ENCODE assay signal across 1 cellular context in the genomic region with DNA sequence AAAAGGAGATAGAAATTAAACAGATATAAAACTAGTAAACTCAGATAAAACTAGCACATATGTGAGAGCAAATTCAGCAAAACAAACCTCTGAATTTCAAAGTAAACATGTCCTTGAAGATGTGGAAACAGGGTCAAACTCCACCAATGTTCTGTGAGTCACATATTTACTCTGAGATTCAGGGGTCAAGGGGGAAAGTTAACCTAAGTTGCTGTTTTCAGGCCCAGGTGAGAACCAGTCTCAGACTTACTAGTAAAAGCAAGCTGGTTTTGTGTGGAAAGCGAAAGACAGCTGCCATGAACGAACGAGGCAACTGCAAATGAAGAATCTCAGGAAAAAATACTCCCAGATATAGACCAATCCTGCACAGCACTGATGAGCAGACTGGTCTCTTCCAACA.
TF ChIP-seq lines count a peak whose summit lies in the region.

No MANE protein-coding gene starts in this region.

TF ChIP-seq in HepG2, 621 proteins besides CTCF, POLR2A, EP300 and RAD21 (continued from another document and continues in another):
- TF ChIP-seq ETV5 (CRISPR knock-in tag; IDR thresholded peaks at IDR 0.05; ENCODE audit: borderline replicate concordance) (peak; percentile 56; the same call in 1 of the 2 replicates), POLR2AphosphoS5 (IDR thresholded peaks at IDR 0.05; ENCODE audit: low read depth, low read length) (peak; percentile 49; the same call in 1 of the 2 replicates), DNMT3B (CRISPR knock-in tag; conservative IDR thresholded peaks at IDR 0.05) (no peak; the same call in 1 of the 2 replicates), ZFP82 (CRISPR knock-in tag; IDR thresholded peaks at IDR 0.05; ENCODE audit: borderline replicate concordance) (no peak), ZNF552 (CRISPR knock-in tag; IDR thresholded peaks at IDR 0.05; ENCODE audit: borderline replicate concordance) (no peak), CREB1 (IDR thresholded peaks at IDR 0.05) (peak; percentile 41; the same call in 1 of the 2 replicates), CREB1 (CRISPR knock-in tag; IDR thresholded peaks at IDR 0.05) (peak; percentile 76), DZIP1 (CRISPR knock-in tag; IDR thresholded peaks at IDR 0.05) (no peak), NR2F2 (IDR thresholded peaks at IDR 0.05; ENCODE audit: borderline replicate concordance, low read depth) (peak; percentile 99), NR2F6 (IDR thresholded peaks at IDR 0.05) (peak; percentile 100), NR2F6 (CRISPR knock-in tag; IDR thresholded peaks at IDR 0.05) (peak; percentile 100), ZC3H13 (CRISPR knock-in tag; IDR thresholded peaks at IDR 0.05) (no peak; the same call in 1 of the 2 replicates), ZNF253 (CRISPR knock-in tag; IDR thresholded peaks at IDR 0.05; ENCODE audit: borderline replicate concordance) (no peak), MZF1 (CRISPR knock-in tag; IDR thresholded peaks at IDR 0.05; ENCODE audit: borderline replicate concordance) (no peak), ZNF367 (CRISPR knock-in tag; IDR thresholded peaks at IDR 0.05; ENCODE audit: borderline replicate concordance) (no peak), ZFP36L1 (CRISPR knock-in tag; IDR thresholded peaks at IDR 0.05) (0 out of 2 replicates have a peak, but pooled peaks have one; percentile 49), KLF6 (CRISPR knock-in tag; IDR thresholded peaks at IDR 0.05) (0 out of 2 replicates have a peak, but pooled peaks have one; percentile 86), JUN (CRISPR knock-in tag; IDR thresholded peaks at IDR 0.05) (peak; percentile 98), TSC22D2 (CRISPR knock-in tag; IDR thresholded peaks at IDR 0.05; ENCODE audit: borderline replicate concordance) (peak; percentile 54; the same call in 1 of the 2 replicates), ZNF816 (CRISPR knock-in tag; IDR thresholded peaks at IDR 0.05; ENCODE audit: borderline replicate concordance) (peak; percentile 50; the same call in 1 of the 2 replicates), SPEN (CRISPR knock-in tag; IDR thresholded peaks at IDR 0.05; ENCODE audit: low read depth) (peak; percentile 59; the same call in 1 of the 2 replicates), TP53 (CRISPR knock-in tag; conservative IDR thresholded peaks at IDR 0.05) (peak; percentile 41; the same call in 1 of the 2 replicates), E2F1 (CRISPR knock-in tag; IDR thresholded peaks at IDR 0.05) (peak; percentile 15; the same call in 1 of the 2 replicates), CAMTA2 (CRISPR knock-in tag; IDR thresholded peaks at IDR 0.05; ENCODE audit: borderline replicate concordance) (no peak)
- TF ChIP-seq, protein P1, sequence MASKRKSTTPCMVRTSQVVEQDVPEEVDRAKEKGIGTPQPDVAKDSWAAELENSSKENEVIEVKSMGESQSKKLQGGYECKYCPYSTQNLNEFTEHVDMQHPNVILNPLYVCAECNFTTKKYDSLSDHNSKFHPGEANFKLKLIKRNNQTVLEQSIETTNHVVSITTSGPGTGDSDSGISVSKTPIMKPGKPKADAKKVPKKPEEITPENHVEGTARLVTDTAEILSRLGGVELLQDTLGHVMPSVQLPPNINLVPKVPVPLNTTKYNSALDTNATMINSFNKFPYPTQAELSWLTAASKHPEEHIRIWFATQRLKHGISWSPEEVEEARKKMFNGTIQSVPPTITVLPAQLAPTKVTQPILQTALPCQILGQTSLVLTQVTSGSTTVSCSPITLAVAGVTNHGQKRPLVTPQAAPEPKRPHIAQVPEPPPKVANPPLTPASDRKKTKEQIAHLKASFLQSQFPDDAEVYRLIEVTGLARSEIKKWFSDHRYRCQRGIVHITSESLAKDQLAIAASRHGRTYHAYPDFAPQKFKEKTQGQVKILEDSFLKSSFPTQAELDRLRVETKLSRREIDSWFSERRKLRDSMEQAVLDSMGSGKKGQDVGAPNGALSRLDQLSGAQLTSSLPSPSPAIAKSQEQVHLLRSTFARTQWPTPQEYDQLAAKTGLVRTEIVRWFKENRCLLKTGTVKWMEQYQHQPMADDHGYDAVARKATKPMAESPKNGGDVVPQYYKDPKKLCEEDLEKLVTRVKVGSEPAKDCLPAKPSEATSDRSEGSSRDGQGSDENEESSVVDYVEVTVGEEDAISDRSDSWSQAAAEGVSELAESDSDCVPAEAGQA (IDR thresholded peaks at IDR 0.05; ENCODE audit: low read depth): no peak
- TF ChIP-seq, protein P1 (CRISPR knock-in tag; IDR thresholded peaks at IDR 0.05; ENCODE audit: borderline replicate concordance): no peak
- TF ChIP-seq, protein P2, sequence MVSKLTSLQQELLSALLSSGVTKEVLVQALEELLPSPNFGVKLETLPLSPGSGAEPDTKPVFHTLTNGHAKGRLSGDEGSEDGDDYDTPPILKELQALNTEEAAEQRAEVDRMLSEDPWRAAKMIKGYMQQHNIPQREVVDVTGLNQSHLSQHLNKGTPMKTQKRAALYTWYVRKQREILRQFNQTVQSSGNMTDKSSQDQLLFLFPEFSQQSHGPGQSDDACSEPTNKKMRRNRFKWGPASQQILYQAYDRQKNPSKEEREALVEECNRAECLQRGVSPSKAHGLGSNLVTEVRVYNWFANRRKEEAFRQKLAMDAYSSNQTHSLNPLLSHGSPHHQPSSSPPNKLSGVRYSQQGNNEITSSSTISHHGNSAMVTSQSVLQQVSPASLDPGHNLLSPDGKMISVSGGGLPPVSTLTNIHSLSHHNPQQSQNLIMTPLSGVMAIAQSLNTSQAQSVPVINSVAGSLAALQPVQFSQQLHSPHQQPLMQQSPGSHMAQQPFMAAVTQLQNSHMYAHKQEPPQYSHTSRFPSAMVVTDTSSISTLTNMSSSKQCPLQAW (CRISPR knock-in tag; IDR thresholded peaks at IDR 0.05): 0 out of 2 replicates have a peak, but pooled peaks have one; percentile 20
- TF ChIP-seq, protein P3, sequence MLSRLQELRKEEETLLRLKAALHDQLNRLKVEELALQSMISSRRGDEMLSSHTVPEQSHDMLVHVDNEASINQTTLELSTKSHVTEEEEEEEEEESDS (CRISPR knock-in tag; IDR thresholded peaks at IDR 0.05; ENCODE audit: borderline replicate concordance): no peak
- TF ChIP-seq, protein P4, sequence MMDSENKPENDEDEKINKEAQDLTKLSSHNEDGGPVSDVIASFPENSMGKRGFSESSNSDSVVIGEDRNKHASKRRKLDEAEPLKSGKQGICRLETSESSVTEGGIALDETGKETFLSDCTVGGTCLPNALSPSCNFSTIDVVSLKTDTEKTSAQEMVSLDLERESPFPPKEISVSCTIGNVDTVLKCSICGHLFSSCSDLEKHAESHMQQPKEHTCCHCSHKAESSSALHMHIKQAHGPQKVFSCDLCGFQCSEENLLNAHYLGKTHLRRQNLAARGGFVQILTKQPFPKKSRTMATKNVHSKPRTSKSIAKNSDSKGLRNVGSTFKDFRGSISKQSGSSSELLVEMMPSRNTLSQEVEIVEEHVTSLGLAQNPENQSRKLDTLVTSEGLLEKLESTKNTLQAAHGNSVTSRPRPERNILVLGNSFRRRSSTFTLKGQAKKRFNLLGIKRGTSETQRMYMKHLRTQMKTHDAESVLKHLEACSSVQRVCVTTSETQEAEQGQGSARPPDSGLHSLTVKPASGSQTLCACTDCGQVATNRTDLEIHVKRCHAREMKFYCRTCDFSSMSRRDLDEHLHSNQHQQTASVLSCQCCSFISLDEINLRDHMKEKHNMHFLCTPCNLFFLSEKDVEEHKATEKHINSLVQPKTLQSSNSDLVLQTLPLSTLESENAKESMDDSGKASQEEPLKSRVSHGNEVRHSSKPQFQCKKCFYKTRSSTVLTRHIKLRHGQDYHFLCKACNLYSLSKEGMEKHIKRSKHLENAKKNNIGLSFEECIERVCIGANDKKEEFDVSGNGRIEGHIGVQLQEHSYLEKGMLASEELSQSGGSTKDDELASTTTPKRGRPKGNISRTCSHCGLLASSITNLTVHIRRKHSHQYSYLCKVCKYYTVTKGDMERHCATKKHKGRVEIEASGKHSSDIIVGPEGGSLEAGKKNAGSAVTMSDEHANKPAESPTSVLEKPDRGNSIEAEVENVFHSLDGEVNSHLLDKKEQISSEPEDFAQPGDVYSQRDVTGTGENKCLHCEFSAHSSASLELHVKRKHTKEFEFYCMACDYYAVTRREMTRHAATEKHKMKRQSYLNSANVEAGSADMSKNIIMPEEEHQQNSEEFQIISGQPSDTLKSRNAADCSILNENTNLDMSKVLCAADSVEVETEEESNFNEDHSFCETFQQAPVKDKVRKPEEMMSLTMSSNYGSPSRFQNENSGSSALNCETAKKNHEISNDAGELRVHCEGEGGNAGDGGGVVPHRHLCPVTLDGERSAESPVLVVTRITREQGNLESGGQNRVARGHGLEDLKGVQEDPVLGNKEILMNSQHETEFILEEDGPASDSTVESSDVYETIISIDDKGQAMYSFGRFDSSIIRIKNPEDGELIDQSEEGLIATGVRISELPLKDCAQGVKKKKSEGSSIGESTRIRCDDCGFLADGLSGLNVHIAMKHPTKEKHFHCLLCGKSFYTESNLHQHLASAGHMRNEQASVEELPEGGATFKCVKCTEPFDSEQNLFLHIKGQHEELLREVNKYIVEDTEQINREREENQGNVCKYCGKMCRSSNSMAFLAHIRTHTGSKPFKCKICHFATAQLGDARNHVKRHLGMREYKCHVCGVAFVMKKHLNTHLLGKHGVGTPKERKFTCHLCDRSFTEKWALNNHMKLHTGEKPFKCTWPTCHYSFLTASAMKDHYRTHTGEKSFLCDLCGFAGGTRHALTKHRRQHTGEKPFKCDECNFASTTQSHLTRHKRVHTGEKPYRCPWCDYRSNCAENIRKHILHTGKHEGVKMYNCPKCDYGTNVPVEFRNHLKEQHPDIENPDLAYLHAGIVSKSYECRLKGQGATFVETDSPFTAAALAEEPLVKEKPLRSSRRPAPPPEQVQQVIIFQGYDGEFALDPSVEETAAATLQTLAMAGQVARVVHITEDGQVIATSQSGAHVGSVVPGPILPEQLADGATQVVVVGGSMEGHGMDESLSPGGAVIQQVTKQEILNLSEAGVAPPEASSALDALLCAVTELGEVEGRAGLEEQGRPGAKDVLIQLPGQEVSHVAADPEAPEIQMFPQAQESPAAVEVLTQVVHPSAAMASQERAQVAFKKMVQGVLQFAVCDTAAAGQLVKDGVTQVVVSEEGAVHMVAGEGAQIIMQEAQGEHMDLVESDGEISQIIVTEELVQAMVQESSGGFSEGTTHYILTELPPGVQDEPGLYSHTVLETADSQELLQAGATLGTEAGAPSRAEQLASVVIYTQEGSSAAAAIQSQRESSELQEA (CRISPR knock-in tag; IDR thresholded peaks at IDR 0.05; ENCODE audit: not compliant biosample characterization): no peak
- TF ChIP-seq, protein P5, sequence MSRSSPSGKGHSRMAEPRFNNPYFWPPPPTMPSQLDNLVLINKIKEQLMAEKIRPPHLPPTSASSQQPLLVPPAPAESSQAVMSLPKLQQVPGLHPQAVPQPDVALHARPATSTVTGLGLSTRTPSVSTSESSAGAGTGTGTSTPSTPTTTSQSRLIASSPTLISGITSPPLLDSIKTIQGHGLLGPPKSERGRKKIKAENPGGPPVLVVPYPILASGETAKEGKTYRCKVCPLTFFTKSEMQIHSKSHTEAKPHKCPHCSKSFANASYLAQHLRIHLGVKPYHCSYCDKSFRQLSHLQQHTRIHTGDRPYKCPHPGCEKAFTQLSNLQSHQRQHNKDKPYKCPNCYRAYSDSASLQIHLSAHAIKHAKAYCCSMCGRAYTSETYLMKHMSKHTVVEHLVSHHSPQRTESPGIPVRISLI (CRISPR knock-in tag; IDR thresholded peaks at IDR 0.05; ENCODE audit: borderline replicate concordance): no peak
